Comparison of ENCODE assay signal across 1 cellular context in the genomic region with DNA sequence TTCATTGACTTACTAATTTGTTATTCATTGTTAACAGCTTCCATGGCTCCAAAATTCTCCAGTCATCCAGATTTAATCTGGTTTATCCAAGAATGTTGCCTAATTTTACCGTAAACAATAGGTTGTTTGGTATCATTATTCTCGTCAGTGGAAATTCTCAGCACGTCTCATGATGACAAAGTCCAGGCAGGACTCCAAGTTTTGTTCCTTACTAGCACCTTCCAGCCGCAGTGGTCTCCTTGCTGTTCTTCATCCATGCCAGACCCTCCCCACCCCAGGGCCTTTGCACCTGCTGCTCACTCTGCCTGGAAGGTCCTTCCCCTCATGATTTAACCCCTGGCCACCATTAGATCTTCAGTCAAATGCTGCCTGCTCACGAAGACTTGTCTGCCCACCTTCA.
TF ChIP-seq lines count a peak whose summit lies in the region.

No MANE protein-coding gene starts in this region.

TF ChIP-seq in IMR-90, 13 proteins besides CTCF, POLR2A, EP300 and RAD21:
- TF ChIP-seq BHLHE40 (IDR thresholded peaks at IDR 0.05; ENCODE audit: low read depth, low read length) (no peak), FOS (IDR thresholded peaks at IDR 0.05; ENCODE audit: low read depth, low read length) (no peak), MAZ (IDR thresholded peaks at IDR 0.05; ENCODE audit: borderline replicate concordance, low read depth, low read length) (no peak), RCOR1 (IDR thresholded peaks at IDR 0.05; ENCODE audit: insufficient replicate concordance, low read length) (no peak), NFE2L2 (IDR thresholded peaks at IDR 0.05; ENCODE audit: low read depth, low read length) (no peak), RFX5 (IDR thresholded peaks at IDR 0.05; ENCODE audit: low read depth, low read length) (no peak), MAFK (IDR thresholded peaks at IDR 0.05; ENCODE audit: low read depth, low read length) (no peak), CHD1 (IDR thresholded peaks at IDR 0.05; ENCODE audit: low read depth, low read length) (no peak), MXI1 (IDR thresholded peaks at IDR 0.05; ENCODE audit: borderline replicate concordance, low read depth, low read length) (no peak)
- TF ChIP-seq, protein P1, sequence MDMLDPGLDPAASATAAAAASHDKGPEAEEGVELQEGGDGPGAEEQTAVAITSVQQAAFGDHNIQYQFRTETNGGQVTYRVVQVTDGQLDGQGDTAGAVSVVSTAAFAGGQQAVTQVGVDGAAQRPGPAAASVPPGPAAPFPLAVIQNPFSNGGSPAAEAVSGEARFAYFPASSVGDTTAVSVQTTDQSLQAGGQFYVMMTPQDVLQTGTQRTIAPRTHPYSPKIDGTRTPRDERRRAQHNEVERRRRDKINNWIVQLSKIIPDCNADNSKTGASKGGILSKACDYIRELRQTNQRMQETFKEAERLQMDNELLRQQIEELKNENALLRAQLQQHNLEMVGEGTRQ (IDR thresholded peaks at IDR 0.05; ENCODE audit: low read depth, low read length): no peak
- TF ChIP-seq, protein P2, sequence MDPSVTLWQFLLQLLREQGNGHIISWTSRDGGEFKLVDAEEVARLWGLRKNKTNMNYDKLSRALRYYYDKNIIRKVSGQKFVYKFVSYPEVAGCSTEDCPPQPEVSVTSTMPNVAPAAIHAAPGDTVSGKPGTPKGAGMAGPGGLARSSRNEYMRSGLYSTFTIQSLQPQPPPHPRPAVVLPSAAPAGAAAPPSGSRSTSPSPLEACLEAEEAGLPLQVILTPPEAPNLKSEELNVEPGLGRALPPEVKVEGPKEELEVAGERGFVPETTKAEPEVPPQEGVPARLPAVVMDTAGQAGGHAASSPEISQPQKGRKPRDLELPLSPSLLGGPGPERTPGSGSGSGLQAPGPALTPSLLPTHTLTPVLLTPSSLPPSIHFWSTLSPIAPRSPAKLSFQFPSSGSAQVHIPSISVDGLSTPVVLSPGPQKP (IDR thresholded peaks at IDR 0.05; ENCODE audit: borderline replicate concordance, low read depth, low read length): no peak
TF ChIP-seq in IMR-90: peak in this region for 0.
